8 cellular contexts compared by ENCODE assay signal in genomic region chr14:22084393-22085281, GRCh38.
A peak's percentile ranks its signal among the peaks of the same experiment; 100 is the strongest.
DNase-seq lines count a peak whose midpoint lies in the region; ATAC-seq lines count a peak whose summit lies in the region.

No MANE protein-coding gene starts in this region.

- peak; percentile 21 for DNase-seq in NCI-H748 (lab: John Stamatoyannopoulos, UW; ENCODE audit: unreplicated experiment)
- no peak for DNase-seq in NCI-H748 treated with DMSO at 0.1 percent for 48 hours (lab: John Stamatoyannopoulos, UW)
- DNase-seq in OCI-M1 (lab: John Stamatoyannopoulos, UW): peak; percentile 64
- DNase-seq in cerebellar cortex (ENCODE audit: low spot score): peak; percentile 40
- peak; percentile 22 to 30 for DNase-seq in memory B cell (ENCODE audit: low spot score in 2 of 2)
- no peak for DNase-seq in NK-92 treated with Interleukin-12 subunit alpha and Interleukin-12 subunit beta, amount 100 ng/mL, for 24 hours (lab: John Stamatoyannopoulos, UW)

- H3K27ac Mint-ChIP-seq in memory B cell: no peak overlapping the region

- no peak overlapping the region for H3K4me3 Mint-ChIP-seq in memory B cell

- H3K27me3 Mint-ChIP-seq in memory B cell: peaks cover 23% of the 10 kb centered on the region

- peak; percentile 47 for ATAC-seq in HG02798 (IDR thresholded peaks at IDR 0.05; ENCODE audit: poor library complexity, unreplicated experiment)
- peak; percentile 43 for ATAC-seq in memory B cell (ENCODE audit: low read depth)
- no peak for ATAC-seq in HG03469 (IDR thresholded peaks at IDR 0.05; ENCODE audit: unreplicated experiment)

- peaks cover 2% of the 10 kb centered on the region for H3K9me3 Mint-ChIP-seq in memory B cell

- H3K4me1 Mint-ChIP-seq in memory B cell: no peaks in the 10 kb centered on the region

- H3K36me3 Mint-ChIP-seq in memory B cell: no peaks in the 10 kb centered on the region

Comparison
In these comparisons a context has a peak if more than half of its experiments do, and no peak if none do; other contexts are left out.
1. DNase-seq: peak in NCI-H748 (single experiment), OCI-M1 (single experiment), cerebellar cortex (single experiment) and memory B cell (2 of 2); none in NCI-H748 treated with DMSO at 0.1 percent for 48 hours (single experiment) and NK-92 treated with Interleukin-12 subunit alpha and Interleukin-12 subunit beta, amount 100 ng/mL, for 24 hours (single experiment).